In the genomic region with DNA sequence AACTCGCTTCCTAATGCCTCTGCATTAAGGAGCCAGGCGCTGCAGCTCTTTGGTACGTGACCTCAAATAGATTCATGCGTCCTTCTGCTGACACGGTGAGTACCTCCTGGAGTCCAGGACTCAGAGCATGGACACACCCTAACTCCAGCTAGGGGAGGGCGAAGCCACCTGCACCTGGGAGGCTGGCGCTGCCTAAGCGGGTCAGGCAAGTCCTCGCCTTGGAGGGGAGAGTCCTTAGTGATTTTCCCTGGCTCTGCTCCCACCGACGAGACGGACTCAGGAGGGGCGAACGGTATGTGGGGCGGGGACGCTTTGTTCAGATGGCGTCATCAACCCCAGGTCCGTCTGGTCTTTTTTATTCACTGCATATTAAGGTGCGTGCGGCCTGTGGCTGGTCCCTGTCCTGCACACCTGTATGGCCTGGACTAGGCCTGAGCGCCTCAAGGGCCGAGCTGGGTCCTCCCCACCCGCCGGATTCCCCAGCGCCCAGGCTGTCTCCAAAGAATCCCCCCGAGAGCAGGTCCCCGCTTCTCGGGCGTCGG, we compare ENCODE assay signal across 9 cellular contexts. TPM values are rescaled to one million over a fixed set of nuclear protein-coding genes. Genes with fewer than 3 reads are reported as not detected.
DNase-seq lines count a peak whose midpoint lies in the region; ATAC-seq, FAIRE-seq and TF ChIP-seq lines count a peak whose summit lies in the region.
"Had no signal": no experiment of that assay in that cellular context is flagged by ENCODE, and none has a peak within 500 bp of the region (broad histone marks: within the 10 kb centered on the region; RNA-seq: fewer than 3 reads in every experiment).

No MANE protein-coding gene starts in this region.

- no peaks in the 10 kb centered on the region for H3K36me3 Mint-ChIP-seq in nephron progenitor cell (ENCODE audit: low read depth)

- POLR2A ChIA-PET in A549 (lab: Yijun Ruan, JAX): no interaction called here

- H3K4me1 ChIP-seq in A549: no peaks in the 10 kb centered on the region

- no peak for TF ChIP-seq CTCF in A549 (IDR thresholded peaks at IDR 0.05)
- TF ChIP-seq CTCF in nephron progenitor cell (IDR thresholded peaks at IDR 0.05): no peak

- peak overlapping the region; percentile 87 for H3K4me2 ChIP-seq in A549

- H3K4me1 Mint-ChIP-seq in nephron progenitor cell: peaks cover 21% of the 10 kb centered on the region

- H3K9me3 Mint-ChIP-seq in nephron progenitor cell: peaks cover 4% of the 10 kb centered on the region

- DNase-seq in A549 (ENCODE audit: low read depth in 1 of 2, low spot score in 1 of 2): no peak
- DNase-seq in nephron progenitor cell: no peak
- DNase-seq in cortex of kidney (lab: John Stamatoyannopoulos, UW): no peak
- no peak for DNase-seq in stimulated activated CD4-positive, alpha-beta T cell treated with anti-CD3 and anti-CD28 coated beads, Interleukin-4, amount 100 ng/mL, for 24 hours
- DNase-seq: COR-L47 had no signal

- peak; percentile 12 to 55; a peak in 4 of 6 replicates for ATAC-seq in A549
- peak; percentile 29 for ATAC-seq in HG03432 (IDR thresholded peaks at IDR 0.05; ENCODE audit: unreplicated experiment)
- ATAC-seq in esophagus mucosa: peak; percentile 57
- ATAC-seq in GM19035 (IDR thresholded peaks at IDR 0.05; ENCODE audit: unreplicated experiment): no peak
- no peak for ATAC-seq in HG02973 (IDR thresholded peaks at IDR 0.05; ENCODE audit: unreplicated experiment)

- CTCF ChIA-PET in A549 (lab: Yijun Ruan, JAX): interaction anchor here (0.6 to 1.4 kb wide), 4 partner anchors 11 to 1058 kb away, joined by 3 read pairs; no protein-coding TSS in a partner anchor

- H3K9me3 ChIP-seq in A549: no peaks in the 10 kb centered on the region

- no peak for TF ChIP-seq EP300 in A549 (IDR thresholded peaks at IDR 0.05)

- no peak overlapping the region for H3K27ac Mint-ChIP-seq in nephron progenitor cell

- no peak for FAIRE-seq in A549 (lab: Jason Lieb, UNC)

- TF ChIP-seq POLR2A in A549 (IDR thresholded peaks at IDR 0.05; ENCODE audit: low read length): no peak

- H3K4me3 ChIP-seq in A549: peak overlapping the region; percentile 42

- 77% methylated on average over 30 of the region's 30 CpGs for WGBS in A549 (ENCODE audit: missing lambda C conversion rate)

- H3K4me3 Mint-ChIP-seq in nephron progenitor cell: peak overlapping the region; percentile 54

- H3K27me3 Mint-ChIP-seq in nephron progenitor cell (ENCODE audit: low read depth, poor library complexity): peaks cover 86% of the 10 kb centered on the region

- no peak for TF ChIP-seq RAD21 in A549 (conservative IDR thresholded peaks at IDR 0.05 in 1 of 2, IDR thresholded peaks at IDR 0.05 in 1 of 2)

- H3K27ac ChIP-seq in A549: peak overlapping the region; percentile 27 to 73; a peak in 4 of 6 replicates

TF ChIP-seq in A549, 52 proteins besides CTCF, POLR2A, EP300 and RAD21:
- TF ChIP-seq FOXS1 (CRISPR knock-in tag; IDR thresholded peaks at IDR 0.05): no peak
- no peak for TF ChIP-seq MAZ (IDR thresholded peaks at IDR 0.05; ENCODE audit: borderline replicate concordance, low read depth, low read length)
- TF ChIP-seq HDAC2 (IDR thresholded peaks at IDR 0.05): no peak
- TF ChIP-seq GATA3 (IDR thresholded peaks at IDR 0.05; ENCODE audit: borderline replicate concordance): no peak
- TF ChIP-seq POLR2AphosphoS2 (conservative IDR thresholded peaks at IDR 0.05; ENCODE audit: low read length): no peak
- TF ChIP-seq, protein P1, sequence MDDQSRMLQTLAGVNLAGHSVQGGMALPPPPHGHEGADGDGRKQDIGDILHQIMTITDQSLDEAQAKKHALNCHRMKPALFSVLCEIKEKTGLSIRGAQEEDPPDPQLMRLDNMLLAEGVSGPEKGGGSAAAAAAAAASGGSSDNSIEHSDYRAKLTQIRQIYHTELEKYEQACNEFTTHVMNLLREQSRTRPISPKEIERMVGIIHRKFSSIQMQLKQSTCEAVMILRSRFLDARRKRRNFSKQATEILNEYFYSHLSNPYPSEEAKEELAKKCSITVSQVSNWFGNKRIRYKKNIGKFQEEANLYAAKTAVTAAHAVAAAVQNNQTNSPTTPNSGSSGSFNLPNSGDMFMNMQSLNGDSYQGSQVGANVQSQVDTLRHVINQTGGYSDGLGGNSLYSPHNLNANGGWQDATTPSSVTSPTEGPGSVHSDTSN (IDR thresholded peaks at IDR 0.05): no peak
- TF ChIP-seq SREBF2 (IDR thresholded peaks at IDR 0.05): no peak
- TF ChIP-seq, protein P2, sequence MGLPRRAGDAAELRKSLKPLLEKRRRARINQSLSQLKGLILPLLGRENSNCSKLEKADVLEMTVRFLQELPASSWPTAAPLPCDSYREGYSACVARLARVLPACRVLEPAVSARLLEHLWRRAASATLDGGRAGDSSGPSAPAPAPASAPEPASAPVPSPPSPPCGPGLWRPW (IDR thresholded peaks at IDR 0.05): no peak
- TF ChIP-seq, protein P3, sequence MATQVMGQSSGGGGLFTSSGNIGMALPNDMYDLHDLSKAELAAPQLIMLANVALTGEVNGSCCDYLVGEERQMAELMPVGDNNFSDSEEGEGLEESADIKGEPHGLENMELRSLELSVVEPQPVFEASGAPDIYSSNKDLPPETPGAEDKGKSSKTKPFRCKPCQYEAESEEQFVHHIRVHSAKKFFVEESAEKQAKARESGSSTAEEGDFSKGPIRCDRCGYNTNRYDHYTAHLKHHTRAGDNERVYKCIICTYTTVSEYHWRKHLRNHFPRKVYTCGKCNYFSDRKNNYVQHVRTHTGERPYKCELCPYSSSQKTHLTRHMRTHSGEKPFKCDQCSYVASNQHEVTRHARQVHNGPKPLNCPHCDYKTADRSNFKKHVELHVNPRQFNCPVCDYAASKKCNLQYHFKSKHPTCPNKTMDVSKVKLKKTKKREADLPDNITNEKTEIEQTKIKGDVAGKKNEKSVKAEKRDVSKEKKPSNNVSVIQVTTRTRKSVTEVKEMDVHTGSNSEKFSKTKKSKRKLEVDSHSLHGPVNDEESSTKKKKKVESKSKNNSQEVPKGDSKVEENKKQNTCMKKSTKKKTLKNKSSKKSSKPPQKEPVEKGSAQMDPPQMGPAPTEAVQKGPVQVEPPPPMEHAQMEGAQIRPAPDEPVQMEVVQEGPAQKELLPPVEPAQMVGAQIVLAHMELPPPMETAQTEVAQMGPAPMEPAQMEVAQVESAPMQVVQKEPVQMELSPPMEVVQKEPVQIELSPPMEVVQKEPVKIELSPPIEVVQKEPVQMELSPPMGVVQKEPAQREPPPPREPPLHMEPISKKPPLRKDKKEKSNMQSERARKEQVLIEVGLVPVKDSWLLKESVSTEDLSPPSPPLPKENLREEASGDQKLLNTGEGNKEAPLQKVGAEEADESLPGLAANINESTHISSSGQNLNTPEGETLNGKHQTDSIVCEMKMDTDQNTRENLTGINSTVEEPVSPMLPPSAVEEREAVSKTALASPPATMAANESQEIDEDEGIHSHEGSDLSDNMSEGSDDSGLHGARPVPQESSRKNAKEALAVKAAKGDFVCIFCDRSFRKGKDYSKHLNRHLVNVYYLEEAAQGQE (IDR thresholded peaks at IDR 0.05): no peak
- TF ChIP-seq, protein P4, sequence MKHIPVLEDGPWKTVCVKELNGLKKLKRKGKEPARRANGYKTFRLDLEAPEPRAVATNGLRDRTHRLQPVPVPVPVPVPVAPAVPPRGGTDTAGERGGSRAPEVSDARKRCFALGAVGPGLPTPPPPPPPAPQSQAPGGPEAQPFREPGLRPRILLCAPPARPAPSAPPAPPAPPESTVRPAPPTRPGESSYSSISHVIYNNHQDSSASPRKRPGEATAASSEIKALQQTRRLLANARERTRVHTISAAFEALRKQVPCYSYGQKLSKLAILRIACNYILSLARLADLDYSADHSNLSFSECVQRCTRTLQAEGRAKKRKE (CRISPR knock-in tag; IDR thresholded peaks at IDR 0.05; ENCODE audit: low read depth): no peak

RNA-seq across cellular contexts. Expression of a gene that starts 50.3 kb away (rescaled TPM):
- polyA plus RNA-seq in A549 (2011; rRNA removed): 91.3 and 95.7 TPM in 2 replicates
- polyA plus RNA-seq in A549 (2012; cell fraction: cytosol; rRNA removed): 83.4 and 88.1 TPM in 2 replicates
- 111 and 138 TPM in 2 replicates for polyA plus RNA-seq in A549 (2012; cell fraction: nucleus; rRNA removed)
- polyA plus RNA-seq in A549 (2017; fragmentation: RNase III; extraction: RNeasy Plus Mini Kit Qiagen cat#74134 plus additional on column Dnase treatment): 99.4 to 109 TPM (median 101 TPM) in 3 replicates
- polyA minus RNA-seq in A549 (2011; rRNA and poly(A)+ RNA removed): 52.3 and 55.6 TPM in 2 replicates
- total RNA-seq in esophagus mucosa: 43.0 TPM

RNA-seq across cellular contexts. Expression of a gene that starts 50.7 kb away (rescaled TPM):
- polyA plus RNA-seq in A549 (2011; rRNA removed) (25.4 and 28.1 TPM in 2 replicates), A549 (2017; fragmentation: RNase III; extraction: RNeasy Plus Mini Kit Qiagen cat#74134 plus additional on column Dnase treatment) (9.7 to 12.2 TPM (median 11.1 TPM) in 3 replicates)
- 27.4 and 35.4 TPM in 2 replicates for polyA plus RNA-seq in A549 (2012; cell fraction: cytosol; rRNA removed)
- 33.2 and 41.8 TPM in 2 replicates for polyA plus RNA-seq in A549 (2012; cell fraction: nucleus; rRNA removed)
- 18.2 and 18.8 TPM in 2 replicates for polyA minus RNA-seq in A549 (2011; rRNA and poly(A)+ RNA removed)
- 55.7 TPM for total RNA-seq in esophagus mucosa

Comparison
In these comparisons a context has a peak if more than half of its experiments do, and no peak if none do; other contexts are left out.
1. ATAC-seq: peak in A549 (2 of 2), HG03432 (single experiment) and esophagus mucosa (single experiment); none in GM19035 (single experiment) and HG02973 (single experiment).